In the genomic region with DNA sequence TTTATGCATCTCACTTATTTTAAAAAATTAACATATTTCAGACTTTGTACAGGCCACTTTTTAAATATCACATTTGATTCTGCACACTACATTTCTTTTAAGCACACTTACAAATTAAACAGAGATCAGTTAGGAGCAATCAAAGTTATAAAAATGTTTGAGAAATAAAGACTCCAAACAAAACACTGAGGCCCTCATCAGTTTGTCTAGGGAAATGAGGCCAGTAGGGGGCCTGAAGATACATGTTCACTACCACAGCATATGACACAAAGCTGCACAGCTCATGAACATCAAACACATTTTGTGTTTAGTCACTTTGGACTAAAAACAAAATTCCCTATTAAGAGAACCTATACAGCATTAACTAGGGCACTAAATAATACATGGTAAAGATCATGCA, we compare ENCODE assay signal across 9 cellular contexts.
DNase-seq lines count a peak whose midpoint lies in the region; ATAC-seq and TF ChIP-seq lines count a peak whose summit lies in the region.
"Had no signal": no experiment of that assay in that cellular context is flagged by ENCODE, and none has a peak within 500 bp of the region (broad histone marks: within the 10 kb centered on the region; RNA-seq: fewer than 3 reads in every experiment).

No MANE protein-coding gene starts in this region.

- ATAC-seq in sciatic nerve (peak; percentile 76), GM21447 (IDR thresholded peaks at IDR 0.05; ENCODE audit: unreplicated experiment) (no peak), HG02763 (IDR thresholded peaks at IDR 0.05; ENCODE audit: unreplicated experiment) (no peak)

- no peak overlapping the region for H3K4me3 ChIP-seq in NB4 (ENCODE audit: low read depth, low read length)
- H3K4me3 ChIP-seq in epithelial cell of proximal tubule (ENCODE audit: low read depth, low read length), result no peak overlapping the region
- H3K4me3 ChIP-seq: BLaER1 had no signal

- TF ChIP-seq POLR2A in NB4 (IDR thresholded peaks at IDR 0.05; ENCODE audit: extremely low read depth, insufficient read length), result no peak

- TF ChIP-seq CTCF in NB4 (IDR thresholded peaks at IDR 0.05; ENCODE audit: low read depth, low read length), result peak; percentile 49
- TF ChIP-seq CTCF in epithelial cell of proximal tubule (conservative IDR thresholded peaks at IDR 0.05; ENCODE audit: low read depth, low read length), result peak; percentile 73

- DNase-seq in NCI-H1092 treated with DMSO at 0.1 percent for 48 hours (lab: John Stamatoyannopoulos, UW), result peak; percentile 20
- DNase-seq in NCI-H1092 (lab: John Stamatoyannopoulos, UW), result no peak
- DNase-seq in NB4 (ENCODE audit: low read depth), result peak; percentile 16
- peak; percentile 13 for DNase-seq in epithelial cell of proximal tubule (ENCODE audit: low read depth)
- no peak for DNase-seq in sciatic nerve (ENCODE audit: low spot score)
- no peak for DNase-seq in epidermal melanocyte (ENCODE audit: insufficient read length, low spot score)

- intact Hi-C loops in sciatic nerve (cut with DNase I), result no loop called here

Comparison
In these comparisons a context has a peak if more than half of its experiments do, and no peak if none do; other contexts are left out.
1. DNase-seq: peak in NCI-H1092 treated with DMSO at 0.1 percent for 48 hours (single experiment), NB4 (single experiment) and epithelial cell of proximal tubule (single experiment); none in NCI-H1092 (single experiment), sciatic nerve (single experiment) and epidermal melanocyte (single experiment).